11 cellular contexts compared by ENCODE assay signal in genomic region chr1:245999697-246000637, GRCh38.
DNase-seq lines count a peak whose midpoint lies in the region; ATAC-seq, FAIRE-seq and TF ChIP-seq lines count a peak whose summit lies in the region.
"Had no signal": no experiment of that assay in that cellular context is flagged by ENCODE, and none has a peak within 500 bp of the region (broad histone marks: within the 10 kb centered on the region; RNA-seq: fewer than 3 reads in every experiment).

No MANE protein-coding gene starts in this region.

- peak overlapping the region; percentile 50 to 91; a peak in 2 of 4 replicates for H4K8ac ChIP-seq in IMR-90 (ENCODE audit: low read depth in 2 of 2, low read length in 2 of 2)

- H3K18ac ChIP-seq in IMR-90 (ENCODE audit: low read depth, low read length), result peak overlapping the region; percentile 67

- BruUV-seq in IMR-90 (replicated peaks; lab: Mats Ljungman, UMichigan) (no TSS peak), K562 (replicated peaks; lab: Mats Ljungman, UMichigan) (no TSS peak)

- H2AFZ ChIP-seq in IMR-90 (replicated peaks; ENCODE audit: low read length, poor library complexity) (no peak overlapping the region), K562 (ENCODE audit: low read depth, low read length) (no peak overlapping the region)

- no peak overlapping the region for H3K23ac ChIP-seq in IMR-90 (ENCODE audit: low read depth, low read length)

- TF ChIP-seq RAD21 in IMR-90 (IDR thresholded peaks at IDR 0.05; ENCODE audit: low read length) (no peak), K562 (CRISPR knock-in tag; conservative IDR thresholded peaks at IDR 0.05 in 1 of 2, IDR thresholded peaks at IDR 0.05 in 1 of 2) (peak in 1 of 2 experiments; percentile 33; a peak in 2 of 4 replicates)

- H3K79me2 ChIP-seq in K562 (ENCODE audit: control insufficient read depth, insufficient read depth, low read length), result no peaks in the 10 kb centered on the region; the same call in 2 of the 3 replicates

- H3K36me3 ChIP-seq in IMR-90 (ENCODE audit: control insufficient read depth, insufficient read depth, low read length) (no peaks in the 10 kb centered on the region), K562 (ENCODE audit: control insufficient read depth, insufficient read depth, low read length) (no peaks in the 10 kb centered on the region), HAP-1 (replicated peaks) (no peaks in the 10 kb centered on the region), body of pancreas (replicated peaks in 1 of 2; ENCODE audit: insufficient read depth in 1 of 2, low read depth in 2 of 2) (no peaks in the 10 kb centered on the region)

- H3K9me3 ChIP-seq in IMR-90 (ENCODE audit: control insufficient read depth, insufficient read depth, low read length), result peaks cover 2% of the 10 kb centered on the region; the same call in 1 of the 2 replicates
- no peaks in the 10 kb centered on the region for H3K9me3 ChIP-seq in K562 (replicated peaks; ENCODE audit: control insufficient read depth, insufficient read depth, low read depth, low read length)
- H3K9me3 ChIP-seq in HAP-1, result no peaks in the 10 kb centered on the region
- no peaks in the 10 kb centered on the region for H3K9me3 ChIP-seq in body of pancreas

- H3K9me1 ChIP-seq in IMR-90 (ENCODE audit: insufficient read depth, low read length) (peaks cover 15% of the 10 kb centered on the region), K562 (ENCODE audit: control insufficient read depth, insufficient read depth, low read length) (peaks cover 2% of the 10 kb centered on the region)

- POLR2A ChIA-PET in IMR-90 (lab: Charles Lee; ENCODE audit: unreplicated experiment) (no interaction called here), K562 (lab: Yijun Ruan, JAX) (interaction anchor here (0.6 kb wide), 1 partner anchor 41 kb away, joined by 4 read pairs; no protein-coding TSS in a partner anchor)

- dilution Hi-C loops in IMR-90 (cut with HindIII; ENCODE audit: low sequenced_read_pairs, unreplicated experiment), result no loop called here

- no peak overlapping the region for H3K56ac ChIP-seq in IMR-90 (ENCODE audit: extremely low read depth, insufficient read depth, low read length)

- no peak overlapping the region for H2AK9ac ChIP-seq in IMR-90 (replicated peaks; ENCODE audit: low read depth, low read length, poor library complexity)

- H4K91ac ChIP-seq in IMR-90 (ENCODE audit: insufficient read depth, low read depth, low read length), result peak overlapping the region; percentile 81

- peak overlapping the region; percentile 97 for H2BK120ac ChIP-seq in IMR-90 (ENCODE audit: low read depth, low read length)

- no peak overlapping the region for H2BK5ac ChIP-seq in IMR-90 (ENCODE audit: low read depth, low read length, poor library complexity, severe bottlenecking)

- CTCF ChIA-PET in IMR-90 (lab: Yijun Ruan, JAX) (interaction anchor here (0.6 kb wide), 2 partner anchors 401 to 601 kb away, joined by 3 read pairs; no protein-coding TSS in a partner anchor), K562 (lab: Yijun Ruan, JAX; ENCODE audit: low intra/inter-chr PET ratio) (no interaction called here)

- no peak overlapping the region for H3K27ac ChIP-seq in IMR-90 (ENCODE audit: insufficient read depth, low read length)
- no peak overlapping the region for H3K27ac ChIP-seq in K562 (ENCODE audit: extremely low read depth, low read depth, low read length)
- H3K27ac ChIP-seq in body of pancreas, result no peak overlapping the region
- H3K27ac ChIP-seq: coronary artery had no signal

- peak overlapping the region; percentile 97; the same call in 1 of the 2 replicates for H2BK20ac ChIP-seq in IMR-90 (ENCODE audit: low read depth, low read length)

- peak overlapping the region; percentile 54 for H2AK5ac ChIP-seq in IMR-90 (ENCODE audit: low read depth, low read length)

- H3K4me1 ChIP-seq in IMR-90 (ENCODE audit: control insufficient read depth, insufficient read depth, low read length) (peaks cover 17% of the 10 kb centered on the region), K562 (replicated peaks in 1 of 2; ENCODE audit: control insufficient read depth in 2 of 2, insufficient read depth in 2 of 2, low read length in 2 of 2) (peaks cover 6 to 9% of the 10 kb centered on the region in 2 experiments; a peak in 4 of 5 replicates), HAP-1 (no peaks in the 10 kb centered on the region), body of pancreas (no peaks in the 10 kb centered on the region)

- no peak for TF ChIP-seq EP300 in K562 (IDR thresholded peaks at IDR 0.05; ENCODE audit: low read length)

- intact Hi-C loops in IMR-90 (cut with micrococcal nuclease) (loop anchor here (5.0 to 10.0 kb wide), 3 partner anchors 123 to 585 kb away; no protein-coding TSS in a partner anchor), K562 (cut with micrococcal nuclease) (loop anchor here (5.0 kb wide), 3 partner anchors 143 to 498 kb away; no protein-coding TSS in a partner anchor), body of pancreas (cut with DNase I) (no loop called here)

- H3K4ac ChIP-seq in IMR-90 (ENCODE audit: low read depth, low read length), result peak overlapping the region; percentile 95; the same call in 1 of the 2 replicates

- in situ Hi-C loops in IMR-90 (cut with MboI; ENCODE audit: low sequenced_read_pairs) (loop anchor here (5.0 to 10.0 kb wide), 4 partner anchors 455 to 915 kb away; no protein-coding TSS in a partner anchor), K562 (cut with MboI) (loop anchor here (5.0 to 25.0 kb wide), 3 partner anchors 287 to 843 kb away; no protein-coding TSS in a partner anchor), HAP-1 (cut with MboI; ENCODE audit: low sequenced_read_pairs) (loop anchor here (5.0 to 25.0 kb wide), 2 partner anchors 488 to 843 kb away; no protein-coding TSS in a partner anchor)

- no peak overlapping the region for H4K5ac ChIP-seq in IMR-90 (ENCODE audit: low read depth, low read length)

- FAIRE-seq in GM18507 (lab: Jason Lieb, UNC) (peak; percentile 21), K562 (lab: Jason Lieb, UNC) (no peak)

- H3K14ac ChIP-seq in IMR-90 (replicated peaks; ENCODE audit: low read depth, low read length), result peak overlapping the region; percentile 43; the same call in 1 of the 2 replicates

- H3K4me3 ChIP-seq in IMR-90 (ENCODE audit: insufficient read depth, low read depth, low read length), result no peak overlapping the region
- H3K4me3 ChIP-seq in K562, result no peak overlapping the region
- H3K4me3 ChIP-seq in HAP-1, result no peak overlapping the region
- no peak overlapping the region for H3K4me3 ChIP-seq in body of pancreas
- H3K4me3 ChIP-seq: coronary artery had no signal

- peaks cover 0 to 8% of the 10 kb centered on the region in 2 experiments; a peak in 1 of 4 replicates for H3K79me1 ChIP-seq in IMR-90 (ENCODE audit: low read depth in 1 of 2, low read length in 2 of 2)

- WGBS in IMR-90 (ENCODE audit: extremely low coverage in 2 of 2, insufficient read length in 1 of 2), 2 experiments, result no CpG with 5 or more reads among the region's 10 CpGs
- WGBS in K562 (ENCODE audit: insufficient coverage, low coverage, missing lambda C conversion rate), result 41% methylated on average over 10 of the region's 10 CpGs
- 59 to 68% methylated on average over 10 of the region's 10 CpGs for WGBS in body of pancreas, 2 donors

- no peak overlapping the region for H3K9ac ChIP-seq in IMR-90 (ENCODE audit: low read depth, low read length)
- no peak overlapping the region for H3K9ac ChIP-seq in K562 (ENCODE audit: insufficient read depth in 1 of 2, low read depth in 2 of 2, low read length in 2 of 2)

- H3K27me3 ChIP-seq in IMR-90 (ENCODE audit: control insufficient read depth, insufficient read depth, low read length) (no peaks in the 10 kb centered on the region), K562 (ENCODE audit: control insufficient read depth in 2 of 2, insufficient read depth in 2 of 2, low read length in 2 of 2) (no peaks in the 10 kb centered on the region), HAP-1 (ENCODE audit: low read depth) (no peaks in the 10 kb centered on the region), body of pancreas (no peaks in the 10 kb centered on the region)

- H3K4me2 ChIP-seq in IMR-90 (ENCODE audit: low read depth, low read length) (no peak overlapping the region), K562 (ENCODE audit: insufficient read depth, low read length) (no peak overlapping the region)

- H2BK15ac ChIP-seq in IMR-90 (ENCODE audit: low read depth, low read length), result peak overlapping the region; percentile 81; the same call in 2 of the 3 replicates

- H4K20me1 ChIP-seq in IMR-90 (ENCODE audit: insufficient read depth, low read length), result no peaks in the 10 kb centered on the region
- H4K20me1 ChIP-seq in K562 (replicated peaks; ENCODE audit: control insufficient read depth, insufficient read depth, low read length), result no peaks in the 10 kb centered on the region

- DNase-seq in GM18507 (ENCODE audit: extremely low spot score, insufficient read length, low read depth) (no peak), IMR-90 (no peak), K562 (ENCODE audit: extremely low read depth in 1 of 4, low spot score in 3 of 4) (no peak), HAP-1 (ENCODE audit: low spot score in 2 of 2) (no peak), body of pancreas (no peak)
- DNase-seq in activated CD4-positive, alpha-beta T cell treated with anti-CD3 and anti-CD28 coated beads for 1 hour, result no peak
- DNase-seq in activated CD4-positive, alpha-beta T cell treated with anti-CD3 and anti-CD28 coated beads for 4 hours, result no peak
- DNase-seq: COR-L47, posterior cingulate gyrus had no signal

- no peak for TF ChIP-seq POLR2A in IMR-90 (IDR thresholded peaks at IDR 0.05; ENCODE audit: low read depth, low read length)
- no peak for TF ChIP-seq POLR2A in K562 (conservative IDR thresholded peaks at IDR 0.05)
- no peak for TF ChIP-seq POLR2A in body of pancreas (IDR thresholded peaks at IDR 0.05)

- no peak for TF ChIP-seq CTCF in IMR-90 (conservative IDR thresholded peaks at IDR 0.05; ENCODE audit: low read depth, low read length)
- peak in 2 of 3 experiments; percentile 20 to 41; a peak in 2 of 6 replicates for TF ChIP-seq CTCF in K562 (IDR thresholded peaks at IDR 0.05 in 2 of 3, conservative IDR thresholded peaks at IDR 0.05 in 1 of 3; ENCODE audit: insufficient read depth in 2 of 3, low read depth in 1 of 3, low read length in 3 of 3)
- no peak for TF ChIP-seq CTCF in body of pancreas (IDR thresholded peaks at IDR 0.05)

- ATAC-seq in GM21786 (IDR thresholded peaks at IDR 0.05; ENCODE audit: unreplicated experiment), result peak; percentile 85
- no peak for ATAC-seq in IMR-90 (ENCODE audit: low read depth)
- peak; percentile 56; the same call in 2 of the 3 replicates for ATAC-seq in K562
- no peak for ATAC-seq in body of pancreas

TF ChIP-seq in IMR-90, 13 proteins besides CTCF, POLR2A, EP300 and RAD21 (continues in another document):
- TF ChIP-seq SMC3 (IDR thresholded peaks at IDR 0.05; ENCODE audit: low read depth, low read length) (no peak), CHD1 (IDR thresholded peaks at IDR 0.05; ENCODE audit: low read depth, low read length) (no peak)

TF ChIP-seq in K562, 482 proteins besides CTCF, POLR2A, EP300 and RAD21:
- TF ChIP-seq KDM4B (IDR thresholded peaks at IDR 0.05; ENCODE audit: borderline replicate concordance in 2 of 2, low read depth in 1 of 2) (no peak), COPS2 (conservative IDR thresholded peaks at IDR 0.05) (no peak), SPI1 (IDR thresholded peaks at IDR 0.05; ENCODE audit: borderline replicate concordance, low read depth, low read length) (peak; percentile 58; the same call in 1 of the 2 replicates)

Comparison
In these comparisons a context has a peak if more than half of its experiments do, and no peak if none do; other contexts are left out.
1. ATAC-seq: peak in GM21786 (single experiment) and K562 (single experiment); none in IMR-90 (single experiment) and body of pancreas (single experiment).
2. CTCF ChIP-seq: peak in K562 (2 of 3); none in IMR-90 (single experiment) and body of pancreas (0 of 7).